3 cellular contexts compared by ENCODE assay signal in the genomic region with DNA sequence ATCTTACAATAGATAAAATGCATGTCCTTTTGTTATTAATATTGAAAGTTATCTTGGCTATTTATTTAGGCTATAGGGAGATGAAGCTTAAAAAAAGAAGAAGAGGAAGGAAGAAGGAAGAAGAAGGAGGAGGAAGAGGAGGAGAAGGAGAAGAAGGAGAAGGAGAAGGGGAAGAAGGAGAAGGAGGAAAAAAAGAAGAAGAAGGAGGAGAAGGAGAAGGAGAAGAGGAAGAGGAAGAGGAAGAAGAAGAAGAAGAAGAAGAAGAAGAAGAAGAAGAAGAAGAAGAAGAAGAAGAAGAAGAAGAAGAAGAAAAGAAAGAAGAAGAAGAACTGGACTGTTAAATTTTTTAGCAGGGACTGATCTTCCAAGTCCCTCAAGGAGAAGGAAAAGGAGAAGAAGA.
TF ChIP-seq lines count a peak whose summit lies in the region.

No MANE protein-coding gene starts in this region.

TF ChIP-seq in HEK293, 187 proteins besides CTCF, POLR2A, EP300 and RAD21:
- TF ChIP-seq, protein P1, sequence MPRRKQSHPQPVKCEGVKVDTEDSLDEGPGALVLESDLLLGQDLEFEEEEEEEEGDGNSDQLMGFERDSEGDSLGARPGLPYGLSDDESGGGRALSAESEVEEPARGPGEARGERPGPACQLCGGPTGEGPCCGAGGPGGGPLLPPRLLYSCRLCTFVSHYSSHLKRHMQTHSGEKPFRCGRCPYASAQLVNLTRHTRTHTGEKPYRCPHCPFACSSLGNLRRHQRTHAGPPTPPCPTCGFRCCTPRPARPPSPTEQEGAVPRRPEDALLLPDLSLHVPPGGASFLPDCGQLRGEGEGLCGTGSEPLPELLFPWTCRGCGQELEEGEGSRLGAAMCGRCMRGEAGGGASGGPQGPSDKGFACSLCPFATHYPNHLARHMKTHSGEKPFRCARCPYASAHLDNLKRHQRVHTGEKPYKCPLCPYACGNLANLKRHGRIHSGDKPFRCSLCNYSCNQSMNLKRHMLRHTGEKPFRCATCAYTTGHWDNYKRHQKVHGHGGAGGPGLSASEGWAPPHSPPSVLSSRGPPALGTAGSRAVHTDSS (tag by site-specific recombination; IDR thresholded peaks at IDR 0.05), result peak; percentile 80
TF ChIP-seq in HEK293: peak in this region for 1; not testable (repeated sequence) for 186.

TF ChIP-seq in K562, 482 proteins besides CTCF, POLR2A, EP300 and RAD21:
- TF ChIP-seq, protein P2, sequence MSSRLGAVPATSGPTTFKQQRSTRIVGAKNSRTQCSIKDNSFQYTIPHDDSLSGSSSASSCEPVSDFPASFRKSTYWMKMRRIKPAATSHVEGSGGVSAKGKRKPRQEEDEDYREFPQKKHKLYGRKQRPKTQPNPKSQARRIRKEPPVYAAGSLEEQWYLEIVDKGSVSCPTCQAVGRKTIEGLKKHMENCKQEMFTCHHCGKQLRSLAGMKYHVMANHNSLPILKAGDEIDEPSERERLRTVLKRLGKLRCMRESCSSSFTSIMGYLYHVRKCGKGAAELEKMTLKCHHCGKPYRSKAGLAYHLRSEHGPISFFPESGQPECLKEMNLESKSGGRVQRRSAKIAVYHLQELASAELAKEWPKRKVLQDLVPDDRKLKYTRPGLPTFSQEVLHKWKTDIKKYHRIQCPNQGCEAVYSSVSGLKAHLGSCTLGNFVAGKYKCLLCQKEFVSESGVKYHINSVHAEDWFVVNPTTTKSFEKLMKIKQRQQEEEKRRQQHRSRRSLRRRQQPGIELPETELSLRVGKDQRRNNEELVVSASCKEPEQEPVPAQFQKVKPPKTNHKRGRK (tag; IDR thresholded peaks at IDR 0.05), result peak; percentile 83
TF ChIP-seq in K562: peak in this region for 1; not testable (repeated sequence) for 481.

TF ChIP-seq in HepG2, 621 proteins besides CTCF, POLR2A, EP300 and RAD21:
- TF ChIP-seq PLRG1 (conservative IDR thresholded peaks at IDR 0.05), result 0 out of 2 replicates have a peak, but pooled peaks have one; percentile 70
